Comparison of ENCODE assay signal across 8 cellular contexts in the genomic region with DNA sequence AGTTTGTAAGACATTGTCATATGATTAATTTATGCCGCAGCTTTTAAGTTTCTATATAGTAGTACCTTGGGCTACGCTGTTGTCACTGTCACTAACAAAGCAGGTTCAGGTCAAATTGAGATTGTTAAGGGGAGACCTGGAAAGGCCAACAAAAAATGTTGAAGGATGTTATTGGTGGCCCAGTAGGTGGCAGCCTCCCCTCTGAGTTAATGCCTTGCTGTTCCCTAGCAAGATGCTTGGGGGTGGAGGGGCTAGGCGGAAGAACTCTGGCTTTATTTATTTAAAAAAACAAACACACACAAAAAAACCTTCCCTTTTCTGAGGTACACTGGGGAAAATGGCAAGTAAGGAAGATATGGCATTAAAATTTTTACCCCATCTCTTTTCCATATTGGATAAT.
A peak's percentile ranks its signal among the peaks of the same experiment; 100 is the strongest.
DNase-seq lines count a peak whose midpoint lies in the region; ATAC-seq and TF ChIP-seq lines count a peak whose summit lies in the region.

No MANE protein-coding gene starts in this region.

- no peaks in the 10 kb centered on the region for H3K9me3 Mint-ChIP-seq in type B pancreatic cell

- ATAC-seq in HG02970 (IDR thresholded peaks at IDR 0.05; ENCODE audit: low FRiP score, unreplicated experiment): peak; percentile 67
- ATAC-seq in HG02884 (IDR thresholded peaks at IDR 0.05; ENCODE audit: unreplicated experiment): no peak

- TF ChIP-seq CTCF in epithelial cell of esophagus (IDR thresholded peaks at IDR 0.05; ENCODE audit: insufficient read depth, low read depth, low read length, missing control alignments) (peak; percentile 46), type B pancreatic cell (conservative IDR thresholded peaks at IDR 0.05) (peak; percentile 69)

- no peak overlapping the region for H3K4me3 ChIP-seq in epithelial cell of esophagus (ENCODE audit: low read length)

- H3K27ac Mint-ChIP-seq in type B pancreatic cell: no peak overlapping the region

- H3K4me1 Mint-ChIP-seq in type B pancreatic cell (ENCODE audit: unreplicated experiment): no peaks in the 10 kb centered on the region

- no peaks in the 10 kb centered on the region for H3K36me3 Mint-ChIP-seq in type B pancreatic cell

- H3K4me3 Mint-ChIP-seq in type B pancreatic cell: no peak overlapping the region

- DNase-seq in EH (ENCODE audit: low read depth) (peak; percentile 41), NCI-H748 treated with DMSO at 0.1 percent for 48 hours (lab: John Stamatoyannopoulos, UW) (peak; percentile 44), epithelial cell of esophagus (ENCODE audit: low read depth) (peak; percentile 30), type B pancreatic cell (ENCODE audit: extremely low spot score, unreplicated experiment) (no peak)
- no peak for DNase-seq in activated T-cell treated with anti-CD3 and anti-CD28 coated beads, Interleukin-2, amount 50 U/mL, for 48 hours
- no peak for DNase-seq in activated naive CD4-positive, alpha-beta T cell (lab: John Stamatoyannopoulos, UW)

- peaks cover 43% of the 10 kb centered on the region for H3K27me3 Mint-ChIP-seq in type B pancreatic cell

Comparison
In these comparisons a context has a peak if more than half of its experiments do, and no peak if none do; other contexts are left out.
1. DNase-seq: peak in EH (single experiment), NCI-H748 treated with DMSO at 0.1 percent for 48 hours (single experiment) and epithelial cell of esophagus (single experiment); none in type B pancreatic cell (single experiment), activated T-cell treated with anti-CD3 and anti-CD28 coated beads, Interleukin-2, amount 50 U/mL, for 48 hours (0 of 2) and activated naive CD4-positive, alpha-beta T cell (0 of 4).